ENCODE assay signal across 10 cellular contexts in the genomic region with DNA sequence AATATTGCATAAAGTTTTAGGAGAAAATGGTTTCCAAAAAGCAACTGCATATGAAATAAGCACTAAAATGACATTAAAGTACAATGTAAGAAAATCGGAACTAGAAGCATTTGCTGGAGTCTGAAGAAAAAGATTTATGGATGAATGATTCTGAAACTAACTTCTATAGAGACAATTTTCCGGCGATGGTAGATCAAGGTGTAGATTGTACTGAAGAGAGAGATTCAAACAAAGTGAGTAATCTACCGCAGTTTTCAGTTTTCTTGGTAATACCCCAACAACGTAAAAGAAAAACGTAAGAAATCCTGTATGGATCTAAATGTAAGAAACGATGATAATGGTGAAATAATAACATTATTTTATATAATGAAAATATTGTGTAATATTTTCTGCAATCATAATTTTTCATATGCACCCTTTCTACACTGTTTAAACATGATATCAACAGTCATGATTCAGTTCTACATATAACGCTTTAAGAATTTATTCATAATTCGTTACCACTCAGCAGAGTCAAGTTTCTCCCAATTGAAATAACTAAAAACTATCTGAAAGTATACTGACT. TPM values are rescaled to one million over a fixed set of nuclear protein-coding genes. Genes with fewer than 3 reads are reported as not detected.
A peak's percentile ranks its signal among the peaks of the same experiment; 100 is the strongest.
DNase-seq lines count a peak whose midpoint lies in the region; ATAC-seq and TF ChIP-seq lines count a peak whose summit lies in the region.
"Had no signal": no experiment of that assay in that cellular context is flagged by ENCODE, and none has a peak within 500 bp of the region (broad histone marks: within the 10 kb centered on the region; RNA-seq: fewer than 3 reads in every experiment).

No MANE protein-coding gene starts in this region.

- H3K79me2 ChIP-seq in GM23338 (replicated peaks; ENCODE audit: insufficient read depth) = no peaks in the 10 kb centered on the region

- ATAC-seq in GM23338 (no peak), GM21619 (IDR thresholded peaks at IDR 0.05; ENCODE audit: unreplicated experiment) (no peak)
- ATAC-seq in activated naive CD8-positive, alpha-beta T cell treated with anti-CD3 and anti-CD28 coated beads, Interleukin-2, amount 50 U/mL, for 24 hours = no peak

- POLR2A ChIA-PET in A673 (lab: Charles Lee; ENCODE audit: low non-redundant PET) = no interaction called here

- no peaks in the 10 kb centered on the region for H3F3A ChIP-seq in GM23338 (replicated peaks; ENCODE audit: low read depth)

- H3K4me3 ChIP-seq in A673 (ENCODE audit: low read depth, low read length, poor library complexity, severe bottlenecking) (no peak overlapping the region), GM23338 (no peak overlapping the region), SJCRH30 (no peak overlapping the region)

- H3K4me1 ChIP-seq in A673 (ENCODE audit: insufficient read depth, low read length, poor library complexity, severe bottlenecking) (peaks cover 17% of the 10 kb centered on the region), GM23338 (ENCODE audit: insufficient read depth) (peaks cover 6% of the 10 kb centered on the region), SJCRH30 (peaks cover 38% of the 10 kb centered on the region)

- H3K27ac ChIP-seq in A673 (ENCODE audit: low read depth, low read length, poor library complexity, severe bottlenecking) = no peak overlapping the region
- no peak overlapping the region for H3K27ac ChIP-seq in GM23338 (ENCODE audit: low read depth)
- H3K27ac ChIP-seq in SJCRH30 = no peak overlapping the region

- H3K9me2 ChIP-seq in GM23338 (ENCODE audit: insufficient read depth) = no peaks in the 10 kb centered on the region

- intact Hi-C loops in A673 (cut with micrococcal nuclease; ENCODE audit: unreplicated experiment) = loop anchor here (2.0 kb wide), 1 partner anchor 45 kb away; a partner anchor contains a TSS

- DNase-seq in A673 (ENCODE audit: low spot score) (no peak), GM23338 (ENCODE audit: low spot score) (no peak), SJCRH30 (no peak), amygdala (lab: John Stamatoyannopoulos, UW) (no peak)
- no peak for DNase-seq in activated naive CD8-positive, alpha-beta T cell treated with anti-CD3 and anti-CD28 coated beads, Interleukin-2, amount 50 U/mL, for 24 hours
- DNase-seq: NCI-H446; stimulated activated CD4-positive, alpha-beta T cell treated with anti-CD3 and anti-CD28 coated beads, Interleukin-2, amount 100 ng/mL, for 48 hours; substantia nigra had no signal

- H3K9me3 Mint-ChIP-seq in GM23338 = no peaks in the 10 kb centered on the region; the same call in 2 of the 3 replicates
- no peaks in the 10 kb centered on the region for H3K9me3 Mint-ChIP-seq in activated naive CD8-positive, alpha-beta T cell treated with anti-CD3 and anti-CD28 coated beads, Interleukin-2, amount 50 U/mL, for 24 hours

- H3K27ac Mint-ChIP-seq in GM23338 = no peak overlapping the region
- H3K27ac Mint-ChIP-seq in activated naive CD8-positive, alpha-beta T cell treated with anti-CD3 and anti-CD28 coated beads, Interleukin-2, amount 50 U/mL, for 24 hours = peak overlapping the region; percentile 81

- no peaks in the 10 kb centered on the region for H4K20me1 ChIP-seq in GM23338 (replicated peaks; ENCODE audit: insufficient read depth)

- H3K27me3 Mint-ChIP-seq in GM23338 (ENCODE audit: insufficient read depth, low read depth, poor library complexity) = peaks cover 19% of the 10 kb centered on the region
- no peaks in the 10 kb centered on the region for H3K27me3 Mint-ChIP-seq in activated naive CD8-positive, alpha-beta T cell treated with anti-CD3 and anti-CD28 coated beads, Interleukin-2, amount 50 U/mL, for 24 hours

- CTCF ChIA-PET in A673 (lab: Charles Lee) = no interaction called here

- H3K9me3 ChIP-seq in A673 (ENCODE audit: low read depth, low read length, poor library complexity, severe bottlenecking) = no peaks in the 10 kb centered on the region
- 0 out of 2 replicates have a peak, but pooled peaks cover 3% of the 10 kb centered on the region for H3K9me3 ChIP-seq in SJCRH30 (replicated peaks)

- H3K27me3 ChIP-seq in A673 (replicated peaks; ENCODE audit: insufficient read depth, low read depth, low read length, poor library complexity) = no peaks in the 10 kb centered on the region
- peaks cover 10% of the 10 kb centered on the region for H3K27me3 ChIP-seq in GM23338 (ENCODE audit: insufficient read depth)
- no peaks in the 10 kb centered on the region for H3K27me3 ChIP-seq in SJCRH30

- no peak for TF ChIP-seq CTCF in A673 (conservative IDR thresholded peaks at IDR 0.05; ENCODE audit: low read depth, low read length)
- no peak for TF ChIP-seq CTCF in GM23338 (conservative IDR thresholded peaks at IDR 0.05; ENCODE audit: low read depth in 2 of 2)

- peak overlapping the region; percentile 78; the same call in 1 of the 3 replicates for H3K4me3 Mint-ChIP-seq in GM23338
- peak overlapping the region; percentile 79 for H3K4me3 Mint-ChIP-seq in activated naive CD8-positive, alpha-beta T cell treated with anti-CD3 and anti-CD28 coated beads, Interleukin-2, amount 50 U/mL, for 24 hours

- BruUV-seq in A673 (replicated peaks; lab: Mats Ljungman, UMichigan) = TSS peak; percentile 53

- H3K36me3 Mint-ChIP-seq in GM23338 (ENCODE audit: low read depth) = no peaks in the 10 kb centered on the region; the same call in 2 of the 3 replicates
- peaks cover 4% of the 10 kb centered on the region for H3K36me3 Mint-ChIP-seq in activated naive CD8-positive, alpha-beta T cell treated with anti-CD3 and anti-CD28 coated beads, Interleukin-2, amount 50 U/mL, for 24 hours (ENCODE audit: low read depth)

- no peak overlapping the region for H2AFZ ChIP-seq in GM23338

- no peak overlapping the region for H3K4me2 ChIP-seq in GM23338

- peaks cover 14% of the 10 kb centered on the region for H3K4me1 Mint-ChIP-seq in GM23338
- peaks cover 37% of the 10 kb centered on the region for H3K4me1 Mint-ChIP-seq in activated naive CD8-positive, alpha-beta T cell treated with anti-CD3 and anti-CD28 coated beads, Interleukin-2, amount 50 U/mL, for 24 hours

- H3K36me3 ChIP-seq in A673 (ENCODE audit: insufficient read depth, low read length, poor library complexity, severe bottlenecking) = no peaks in the 10 kb centered on the region
- no peaks in the 10 kb centered on the region for H3K36me3 ChIP-seq in GM23338 (ENCODE audit: insufficient read depth)
- H3K36me3 ChIP-seq in SJCRH30 = no peaks in the 10 kb centered on the region

TF ChIP-seq in GM23338, 12 proteins besides CTCF, POLR2A, EP300 and RAD21 (continues in another document):
- TF ChIP-seq ZNF331 (CRISPR knock-in tag; IDR thresholded peaks at IDR 0.05; ENCODE audit: low read depth) (no peak), NANOG (IDR thresholded peaks at IDR 0.05; ENCODE audit: borderline replicate concordance) (no peak), POLR2AphosphoS5 (IDR thresholded peaks at IDR 0.05; ENCODE audit: low read depth) (no peak)

RNA-seq across cellular contexts. Expression of a gene that starts 1.8 kb away (rescaled TPM):
- 7.0 and 12.4 TPM in 2 replicates for total RNA-seq in A673 (2021)
- 14.5 and 14.8 TPM in 2 replicates for total RNA-seq in GM23338 (2014; rRNA removed; shearing (Covaris generic))
- polyA plus RNA-seq in GM23338 (2016; fragmentation: Nextera tagmentation; extraction: Ambion mirVana) = 10.1 and 11.3 TPM in 2 replicates
- total RNA-seq in SJCRH30 (2014; rRNA removed; shearing (Covaris generic)) = 9.0 and 12.1 TPM in 2 replicates

RNA-seq across cellular contexts. Expression of a gene that starts 11.2 kb away (rescaled TPM):
- not detected in 2 replicates for total RNA-seq in A673 (2021)
- not detected in 2 replicates for total RNA-seq in GM23338 (2014; rRNA removed; shearing (Covaris generic))
- polyA plus RNA-seq in GM23338 (2016; fragmentation: Nextera tagmentation; extraction: Ambion mirVana) = 0.03 TPM in 1 of 2 replicates, not detected in the other
- 0.02 TPM in 1 of 2 replicates, not detected in the other for total RNA-seq in SJCRH30 (2014; rRNA removed; shearing (Covaris generic))
- total RNA-seq: LHCN-M2 had no signal

RNA-seq across cellular contexts. Expression of a gene that starts 15.9 kb away (rescaled TPM):
- 11.4 and 16.2 TPM in 2 replicates for total RNA-seq in A673 (2021)
- 38.6 and 46.6 TPM in 2 replicates for total RNA-seq in GM23338 (2014; rRNA removed; shearing (Covaris generic))
- 11.1 and 11.8 TPM in 2 replicates for polyA plus RNA-seq in GM23338 (2016; fragmentation: Nextera tagmentation; extraction: Ambion mirVana)
- 13.2 and 18.0 TPM in 2 replicates for total RNA-seq in SJCRH30 (2014; rRNA removed; shearing (Covaris generic))

RNA-seq across cellular contexts. Expression of a gene that starts 44.8 kb away (rescaled TPM):
- 87.3 and 88.1 TPM in 2 replicates for total RNA-seq in A673 (2021)
- total RNA-seq in GM23338 (2014; rRNA removed; shearing (Covaris generic)) = 25.1 and 26.3 TPM in 2 replicates
- 28.6 TPM in 2 replicates for polyA plus RNA-seq in GM23338 (2016; fragmentation: Nextera tagmentation; extraction: Ambion mirVana)
- total RNA-seq in SJCRH30 (2014; rRNA removed; shearing (Covaris generic)) = 48.1 and 57.8 TPM in 2 replicates
